ENCODE assay signal across 17 cellular contexts in the genomic region with DNA sequence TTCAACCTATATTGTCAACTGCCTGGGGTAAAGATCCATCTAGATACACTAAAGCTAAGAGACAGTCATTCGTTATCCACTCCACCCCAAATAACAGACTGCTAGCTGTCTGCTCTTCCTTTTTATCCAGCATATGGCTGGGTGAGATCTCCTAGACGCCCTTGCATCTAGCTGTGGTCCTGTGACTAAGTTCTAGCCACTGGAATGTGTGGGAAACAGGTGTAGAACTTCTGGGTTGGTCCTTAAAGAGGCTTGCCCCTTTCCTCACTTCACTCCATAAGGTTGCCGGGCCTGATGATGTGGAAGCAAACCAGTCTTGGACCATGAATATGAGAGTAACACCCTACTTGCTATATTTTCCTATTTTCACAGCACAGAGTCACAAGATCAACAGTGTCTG. TPM values are rescaled to one million over a fixed set of nuclear protein-coding genes. Genes with fewer than 3 reads are reported as not detected.
A peak's percentile ranks its signal among the peaks of the same experiment; 100 is the strongest.
DNase-seq lines count a peak whose midpoint lies in the region; ATAC-seq and TF ChIP-seq lines count a peak whose summit lies in the region.
"Had no signal": no experiment of that assay in that cellular context is flagged by ENCODE, and none has a peak within 500 bp of the region (broad histone marks: within the 10 kb centered on the region; RNA-seq: fewer than 3 reads in every experiment).

No MANE protein-coding gene starts in this region.

- no peak for TF ChIP-seq CTCF in SK-N-SH (IDR thresholded peaks at IDR 0.05)

- intact Hi-C loops in activated CD4-positive, alpha-beta T cell treated with anti-CD3 and anti-CD28 coated beads, Interleukin-2, amount 10 ng/mL, durations not matched to agents 24 days and 14 days (cut with micrococcal nuclease), result loop anchor here (5.0 kb wide), 1 partner anchor 577 kb away; a partner anchor contains a TSS

- H3K27me3 ChIP-seq in effector memory CD4-positive, alpha-beta T cell (replicated peaks; ENCODE audit: control insufficient read depth, insufficient read depth, low read length, poor library complexity, severe bottlenecking), result no peaks in the 10 kb centered on the region
- H3K27me3 ChIP-seq in trophoblast cell (ENCODE audit: insufficient read depth, low read length) (no peaks in the 10 kb centered on the region), SK-N-SH (ENCODE audit: insufficient read depth) (no peaks in the 10 kb centered on the region)
- H3K27me3 ChIP-seq: adrenal gland had no signal

- peaks cover 36% of the 10 kb centered on the region for H3K4me1 Mint-ChIP-seq in activated CD4-positive, alpha-beta T cell treated with anti-CD3 and anti-CD28 coated beads, Interleukin-2, amount 10 ng/mL, durations not matched to agents 24 days and 14 days
- H3K4me1 Mint-ChIP-seq in IgD-negative memory B cell, result peaks cover 27 to 41% (median 28%) of the 10 kb centered on the region in 3 donors

- no peak overlapping the region for H2BK12ac ChIP-seq in trophoblast cell (ENCODE audit: low read length)

- no peak overlapping the region for H3K14ac ChIP-seq in trophoblast cell (ENCODE audit: low read length)

- POLR2A ChIA-PET in SK-N-SH (lab: Yijun Ruan, JAX), result no interaction called here

- H3K9me2 ChIP-seq in SK-N-SH, result no peaks in the 10 kb centered on the region

- no peak overlapping the region for H3K4me3 Mint-ChIP-seq in activated CD4-positive, alpha-beta T cell treated with anti-CD3 and anti-CD28 coated beads, Interleukin-2, amount 10 ng/mL, durations not matched to agents 24 days and 14 days
- H3K4me3 Mint-ChIP-seq in IgD-negative memory B cell, result peak overlapping the region in 1 of 4 donors; percentile 85

- H2AFZ ChIP-seq in trophoblast cell (ENCODE audit: insufficient read depth, low read length, poor library complexity), result no peak overlapping the region
- no peak overlapping the region for H2AFZ ChIP-seq in SK-N-SH (ENCODE audit: low read depth)

- H4K8ac ChIP-seq in trophoblast cell (ENCODE audit: low read depth, low read length), result no peak overlapping the region

- H2AK5ac ChIP-seq in trophoblast cell (ENCODE audit: low read length), result no peak overlapping the region

- CTCF ChIA-PET in SK-N-SH (lab: Yijun Ruan, JAX), result interaction anchor here (0.8 to 2.3 kb wide), 4 partner anchors 13 to 192 kb away, joined by 3 to 9 read pairs (median 4); no protein-coding TSS in a partner anchor

- WGBS in trophoblast cell (ENCODE audit: extremely low coverage, insufficient coverage, insufficient read length), result no CpG with 5 or more reads among the region's 3 CpGs
- 58% methylated on average over 3 of the region's 3 CpGs for WGBS in SK-N-SH (ENCODE audit: low lambda C conversion rate)

- H3K27ac ChIP-seq in effector memory CD4-positive, alpha-beta T cell (ENCODE audit: insufficient read depth, low read length, poor library complexity, severe bottlenecking), result peak overlapping the region; percentile 37
- H3K27ac ChIP-seq in trophoblast cell (ENCODE audit: low read depth, low read length) (no peak overlapping the region), SK-N-SH (ENCODE audit: low read depth in 2 of 2, low read length in 1 of 2) (peak overlapping the region in 1 of 2 experiments; percentile 74; a peak in 2 of 4 replicates)
- H3K27ac ChIP-seq: A549, adrenal gland, C4-2B had no signal

- H3K79me1 ChIP-seq in trophoblast cell (ENCODE audit: low read length), result peaks cover 13% of the 10 kb centered on the region

- H3K4me3 ChIP-seq in effector memory CD4-positive, alpha-beta T cell (ENCODE audit: insufficient read depth, low read depth, low read length, poor library complexity, severe bottlenecking), result no peak overlapping the region
- H3K4me3 ChIP-seq in trophoblast cell (ENCODE audit: low read depth, low read length), result no peak overlapping the region
- no peak overlapping the region for H3K4me3 ChIP-seq in SK-N-SH (ENCODE audit: low read depth in 2 of 2, low read length in 1 of 2)
- H3K4me3 ChIP-seq: A549, adrenal gland, smooth muscle cell had no signal

- H3K79me2 ChIP-seq in trophoblast cell (ENCODE audit: control insufficient read depth, insufficient read depth, low read length, poor library complexity) (peaks cover 15% of the 10 kb centered on the region), SK-N-SH (ENCODE audit: insufficient read depth) (peaks cover 61% of the 10 kb centered on the region)

- peak overlapping the region; percentile 50 for H3K9ac ChIP-seq in trophoblast cell (ENCODE audit: low read length)
- no peak overlapping the region for H3K9ac ChIP-seq in SK-N-SH

- TF ChIP-seq EP300 in SK-N-SH (IDR thresholded peaks at IDR 0.05; ENCODE audit: borderline replicate concordance in 1 of 2, low read depth in 1 of 2, low read length in 1 of 2), result no peak

- ATAC-seq in HG02852 (IDR thresholded peaks at IDR 0.05; ENCODE audit: unreplicated experiment), result no peak
- ATAC-seq: A549, left ventricle myocardium superior had no signal

- H3K18ac ChIP-seq in trophoblast cell (ENCODE audit: low read length), result no peak overlapping the region

- no peak overlapping the region for H4K12ac ChIP-seq in trophoblast cell (ENCODE audit: low read depth, low read length)

- H3K27ac Mint-ChIP-seq in activated CD4-positive, alpha-beta T cell treated with anti-CD3 and anti-CD28 coated beads, Interleukin-2, amount 10 ng/mL, durations not matched to agents 24 days and 14 days, result peak overlapping the region; percentile 49
- H3K27ac Mint-ChIP-seq in IgD-negative memory B cell, result peak overlapping the region; percentile 28 to 92 (median 89)

- no peaks in the 10 kb centered on the region for H3K9me3 Mint-ChIP-seq in activated CD4-positive, alpha-beta T cell treated with anti-CD3 and anti-CD28 coated beads, Interleukin-2, amount 10 ng/mL, durations not matched to agents 24 days and 14 days
- no peaks in the 10 kb centered on the region for H3K9me3 Mint-ChIP-seq in IgD-negative memory B cell

- H3F3A ChIP-seq in SK-N-SH (replicated peaks; ENCODE audit: insufficient read depth), result peaks cover 7% of the 10 kb centered on the region

- H3K4me2 ChIP-seq in trophoblast cell (ENCODE audit: low read length) (no peak overlapping the region), SK-N-SH (no peak overlapping the region)
- H3K4me2 ChIP-seq: A549, smooth muscle cell had no signal

- H4K20me1 ChIP-seq in SK-N-SH (ENCODE audit: insufficient read depth), result no peaks in the 10 kb centered on the region; the same call in 1 of the 2 replicates

- H3K9me3 ChIP-seq in effector memory CD4-positive, alpha-beta T cell (ENCODE audit: control insufficient read depth, low read length), result no peaks in the 10 kb centered on the region
- no peaks in the 10 kb centered on the region for H3K9me3 ChIP-seq in trophoblast cell (ENCODE audit: insufficient read depth, low read depth, low read length)
- H3K9me3 ChIP-seq in SK-N-SH, result no peaks in the 10 kb centered on the region
- H3K9me3 ChIP-seq: A549, adrenal gland had no signal

- H3K27me3 Mint-ChIP-seq in activated CD4-positive, alpha-beta T cell treated with anti-CD3 and anti-CD28 coated beads, Interleukin-2, amount 10 ng/mL, durations not matched to agents 24 days and 14 days, result no peaks in the 10 kb centered on the region
- no peaks in the 10 kb centered on the region for H3K27me3 Mint-ChIP-seq in IgD-negative memory B cell

- H4K91ac ChIP-seq in trophoblast cell (ENCODE audit: low read depth, low read length), result no peak overlapping the region

- no peak overlapping the region for H3K23ac ChIP-seq in trophoblast cell (ENCODE audit: low read length)

- peak; percentile 49 for DNase-seq in activated CD4-positive, alpha-beta T cell treated with anti-CD3 and anti-CD28 coated beads, Interleukin-2, amount 10 ng/mL, durations not matched to agents 24 days and 14 days
- no peak for DNase-seq in activated CD4-positive, alpha-beta T cell treated with anti-CD3 and anti-CD28 coated beads for 1 hour
- no peak for DNase-seq in effector memory CD4-positive, alpha-beta T cell
- DNase-seq in trophoblast cell (no peak), SK-N-SH (no peak), GM19238 (ENCODE audit: insufficient read length, low spot score) (no peak)
- DNase-seq: activated CD4-positive, CD25-positive, alpha-beta regulatory T cell treated with anti-CD3 and anti-CD28 coated beads, Interleukin-2, amount 50 U/mL, for 72 hours; adrenal gland; head of caudate nucleus; left ventricle myocardium superior; NCI-H1436; NCI-H82 had no signal

- peaks cover 30% of the 10 kb centered on the region for H3K36me3 Mint-ChIP-seq in activated CD4-positive, alpha-beta T cell treated with anti-CD3 and anti-CD28 coated beads, Interleukin-2, amount 10 ng/mL, durations not matched to agents 24 days and 14 days (ENCODE audit: low read depth)
- H3K36me3 Mint-ChIP-seq in IgD-negative memory B cell, result no peaks in the 10 kb centered on the region

- no peak overlapping the region for H3K4ac ChIP-seq in trophoblast cell (ENCODE audit: low read depth, low read length)

- H3K4me1 ChIP-seq in effector memory CD4-positive, alpha-beta T cell (ENCODE audit: control insufficient read depth, insufficient read depth, low read length, poor library complexity, severe bottlenecking), result peaks cover 26% of the 10 kb centered on the region
- peaks cover 7 to 9% of the 10 kb centered on the region in 2 experiments for H3K4me1 ChIP-seq in trophoblast cell (ENCODE audit: control insufficient read depth in 1 of 2, insufficient read depth in 2 of 2, low read length in 2 of 2)
- peaks cover 5 to 49% of the 10 kb centered on the region in 2 experiments; a peak in 3 of 4 replicates for H3K4me1 ChIP-seq in SK-N-SH (ENCODE audit: control insufficient read depth in 1 of 2, insufficient read depth in 2 of 2, low read depth in 1 of 2, low read length in 1 of 2)

- no peak for TF ChIP-seq RAD21 in SK-N-SH (IDR thresholded peaks at IDR 0.05; ENCODE audit: low read length)

- H2BK5ac ChIP-seq in trophoblast cell (ENCODE audit: low read depth, low read length, poor library complexity), result no peak overlapping the region

- H3K36me3 ChIP-seq in effector memory CD4-positive, alpha-beta T cell (ENCODE audit: control insufficient read depth, insufficient read depth, low read length), result peaks cover 10% of the 10 kb centered on the region
- H3K36me3 ChIP-seq in trophoblast cell (ENCODE audit: control insufficient read depth in 1 of 2, insufficient read depth in 2 of 2, low read length in 2 of 2) (peaks cover 5 to 8% of the 10 kb centered on the region in 2 experiments), SK-N-SH (replicated peaks in 1 of 2; ENCODE audit: control insufficient read depth in 1 of 2, insufficient read depth in 2 of 2, low read length in 1 of 2) (peaks cover 26 to 30% of the 10 kb centered on the region in 2 experiments)

- no peak overlapping the region for H2BK120ac ChIP-seq in trophoblast cell (ENCODE audit: insufficient read depth, low read length, poor library complexity)

RNA-seq across cellular contexts. Expression of a gene that starts 3.2 kb away (rescaled TPM):
- total RNA-seq in activated CD4-positive, alpha-beta T cell treated with anti-CD3 and anti-CD28 coated beads, Interleukin-2, amount 10 ng/mL, durations not matched to agents 24 days and 14 days, result 20.4 and 22.0 TPM in 2 replicates
- polyA plus RNA-seq in IgD-negative memory B cell (34.0 TPM), SK-N-SH (2012; rRNA removed) (39.9 and 40.3 TPM in 2 replicates)
- 32.9 and 35.0 TPM in 2 replicates for polyA plus RNA-seq in trophoblast cell (2013)
- 42.1 and 50.6 TPM in 2 replicates for polyA plus RNA-seq in SK-N-SH (2012; cell fraction: cytosol; rRNA removed)
- 25.5 and 57.8 TPM in 2 replicates for polyA plus RNA-seq in SK-N-SH (2012; cell fraction: nucleus; rRNA removed)

RNA-seq across cellular contexts. Expression of a gene that starts 3.3 kb away (rescaled TPM):
- 38.5 and 39.0 TPM in 2 replicates for total RNA-seq in activated CD4-positive, alpha-beta T cell treated with anti-CD3 and anti-CD28 coated beads, Interleukin-2, amount 10 ng/mL, durations not matched to agents 24 days and 14 days
- 33.0 TPM for polyA plus RNA-seq in IgD-negative memory B cell
- 58.4 and 66.1 TPM in 2 replicates for polyA plus RNA-seq in trophoblast cell (2013)
- polyA plus RNA-seq in SK-N-SH (2012; rRNA removed), result 46.9 and 62.0 TPM in 2 replicates
- polyA plus RNA-seq in SK-N-SH (2012; cell fraction: cytosol; rRNA removed), result 67.1 and 86.3 TPM in 2 replicates
- polyA plus RNA-seq in SK-N-SH (2012; cell fraction: nucleus; rRNA removed), result 53.8 and 64.5 TPM in 2 replicates
